In genomic region chr22:44214187-44214586, GRCh38 we compare ENCODE assay signal across 23 cellular contexts. TPM values are rescaled to one million over a fixed set of nuclear protein-coding genes. Genes with fewer than 3 reads are reported as not detected.
DNase-seq lines count a peak whose midpoint lies in the region; ATAC-seq, FAIRE-seq and TF ChIP-seq lines count a peak whose summit lies in the region.
"Had no signal": no experiment of that assay in that cellular context is flagged by ENCODE, and none has a peak within 500 bp of the region (broad histone marks: within the 10 kb centered on the region; RNA-seq: fewer than 3 reads in every experiment).

No MANE protein-coding gene starts in this region.

- TF ChIP-seq CTCF in GM10248 (IDR thresholded peaks at IDR 0.05; ENCODE audit: control extremely low read depth, extremely low read depth, low read depth, missing control alignments) (no peak), bronchial epithelial cell (IDR thresholded peaks at IDR 0.05; ENCODE audit: insufficient read depth, low read length, severe bottlenecking) (no peak), type B pancreatic cell (conservative IDR thresholded peaks at IDR 0.05) (no peak), mammary epithelial cell (conservative IDR thresholded peaks at IDR 0.05 in 1 of 2, IDR thresholded peaks at IDR 0.05 in 1 of 2; ENCODE audit: extremely low read depth in 1 of 2, insufficient read depth in 1 of 2, low read depth in 1 of 2, low read length in 2 of 2) (no peak)

- peak; percentile 60 for FAIRE-seq in bronchial epithelial cell (lab: Jason Lieb, UNC)
- FAIRE-seq: A549, GM18507, HepG2 had no signal

- POLR2A ChIA-PET in GM10248 (lab: Yijun Ruan, JAX) = no interaction called here

- H3K4me1 Mint-ChIP-seq in type B pancreatic cell (ENCODE audit: unreplicated experiment) = peaks cover 11% of the 10 kb centered on the region

- H4K20me1 ChIP-seq in mammary epithelial cell (ENCODE audit: insufficient read depth, low read length) = no peaks in the 10 kb centered on the region
- H4K20me1 ChIP-seq: BLaER1 had no signal

- in situ Hi-C loops in mammary epithelial cell (cut with MboI; ENCODE audit: low sequenced_read_pairs in 2 of 2) = no loop called here

- no peak for ATAC-seq in GM19452 (IDR thresholded peaks at IDR 0.05; ENCODE audit: unreplicated experiment)
- ATAC-seq: A549, HepG2 had no signal

- BruUV-seq in mammary epithelial cell (replicated peaks; lab: Mats Ljungman, UMichigan) = no TSS peak

- no peak overlapping the region for H3K4me3 ChIP-seq in bronchial epithelial cell (ENCODE audit: low read depth, low read length)
- H3K4me3 ChIP-seq in mammary epithelial cell (replicated peaks in 1 of 3; ENCODE audit: insufficient read depth in 1 of 3, low read depth in 2 of 3, low read length in 3 of 3) = no peak overlapping the region
- H3K4me3 ChIP-seq: A549, BLaER1 had no signal

- H3K27ac Mint-ChIP-seq in type B pancreatic cell = no peak overlapping the region
- H3K27ac Mint-ChIP-seq: CD14-positive monocyte; CD4-positive, alpha-beta memory T cell; H9; IgD-negative memory B cell had no signal

- peaks cover 10% of the 10 kb centered on the region for H3K9me3 Mint-ChIP-seq in type B pancreatic cell

- H3K36me3 Mint-ChIP-seq in type B pancreatic cell = no peaks in the 10 kb centered on the region
- H3K36me3 Mint-ChIP-seq: IgD-negative memory B cell had no signal

- no peak overlapping the region for H2AFZ ChIP-seq in mammary epithelial cell (ENCODE audit: low read depth, low read length)

- H3K4me1 ChIP-seq in mammary epithelial cell (ENCODE audit: insufficient read depth, low read length) = no peaks in the 10 kb centered on the region
- H3K4me1 ChIP-seq: A549, BLaER1 had no signal

- CTCF ChIA-PET in GM10248 (lab: Yijun Ruan, JAX) = interaction anchor here (0.7 to 1.0 kb wide), 2 partner anchors 9 to 12 kb away, joined by 3 read pairs; no protein-coding TSS in a partner anchor
- CTCF ChIA-PET in mammary epithelial cell (lab: Charles Lee; ENCODE audit: low non-redundant PET) = no interaction called here

- H3K9me3 ChIP-seq in mammary epithelial cell (replicated peaks; ENCODE audit: insufficient read depth, low read length) = no peaks in the 10 kb centered on the region

- H3K27me3 Mint-ChIP-seq in type B pancreatic cell = peaks cover 13% of the 10 kb centered on the region
- H3K27me3 Mint-ChIP-seq: CD4-positive, alpha-beta memory T cell; IgD-negative memory B cell had no signal

- H3K79me2 ChIP-seq in mammary epithelial cell (ENCODE audit: insufficient read depth, low read length) = no peaks in the 10 kb centered on the region

- intact Hi-C loops in mammary epithelial cell (cut with micrococcal nuclease) = no loop called here

- H3K9ac ChIP-seq in mammary epithelial cell (ENCODE audit: insufficient read depth, low read length) = no peak overlapping the region
- H3K9ac ChIP-seq: BLaER1 had no signal

- H3K27ac ChIP-seq in mammary epithelial cell (ENCODE audit: insufficient read depth, low read depth, low read length) = no peak overlapping the region
- H3K27ac ChIP-seq: A549, BLaER1 had no signal

- 84% methylated on average over 3 of the region's 3 CpGs for WGBS in mammary epithelial cell (ENCODE audit: low coverage, missing lambda C conversion rate)

- H3K36me3 ChIP-seq in bronchial epithelial cell (ENCODE audit: control insufficient read depth, insufficient read depth, low read length) (no peaks in the 10 kb centered on the region), mammary epithelial cell (ENCODE audit: insufficient read depth, low read length) (no peaks in the 10 kb centered on the region)
- H3K36me3 ChIP-seq: BLaER1 had no signal

- H3K27me3 ChIP-seq in bronchial epithelial cell (ENCODE audit: control insufficient read depth, insufficient read depth, low read length) (no peaks in the 10 kb centered on the region), mammary epithelial cell (ENCODE audit: insufficient read depth, low read length) (peaks cover 9% of the 10 kb centered on the region)
- H3K27me3 ChIP-seq: BLaER1 had no signal

- DNase-seq in GM10248 (ENCODE audit: extremely low spot score) = peak; percentile 5
- DNase-seq in bronchial epithelial cell (ENCODE audit: low read depth) = no peak
- DNase-seq in mesenteric fat pad (ENCODE audit: low spot score) = peak; percentile 59
- DNase-seq in type B pancreatic cell (ENCODE audit: extremely low spot score, unreplicated experiment) = peak; percentile 51
- no peak for DNase-seq in mammary epithelial cell
- no peak for DNase-seq in epidermal melanocyte (ENCODE audit: insufficient read length, low spot score)
- DNase-seq: Calu3; CD4-positive, alpha-beta memory T cell; DMS 273 treated with DMSO at 0.1 percent for 48 hours; DMS53; DND-41; EL; GOT3; H9; KBM-7 had no signal

- H3K4me3 Mint-ChIP-seq in type B pancreatic cell = no peak overlapping the region
- H3K4me3 Mint-ChIP-seq: CD14-positive monocyte; CD4-positive, alpha-beta memory T cell; H9; IgD-negative memory B cell had no signal

- dilution Hi-C loops in mammary epithelial cell (cut with HindIII; ENCODE audit: low sequenced_read_pairs) = loop anchor here (10.0 kb wide), 1 partner anchor 71 kb away; no protein-coding TSS in a partner anchor

- no peak overlapping the region for H3K4me2 ChIP-seq in mammary epithelial cell (ENCODE audit: insufficient read depth, low read depth, low read length)
- H3K4me2 ChIP-seq: A549, BLaER1 had no signal

RNA-seq across cellular contexts. Expression of gene PARVG, which starts 33.5 kb away (rescaled TPM):
- total RNA-seq in bronchial epithelial cell = not detected in 2 replicates
- 23.0 TPM for total RNA-seq in mesenteric fat pad
- 0.19 and 0.21 TPM in 2 replicates for total RNA-seq in type B pancreatic cell (ENCODE audit: low replicate concordance)
- total RNA-seq in mammary epithelial cell = not detected
- polyA plus RNA-seq in mammary epithelial cell = not detected
- polyA minus RNA-seq in mammary epithelial cell = not detected
- total RNA-seq: Calu3, G401, HepG2 had no signal
- polyA plus RNA-seq: A549, HepG2 had no signal

Comparison
In these comparisons a context has a peak if more than half of its experiments do, and no peak if none do; other contexts are left out.
1. DNase-seq: peak in GM10248 (single experiment), mesenteric fat pad (single experiment) and type B pancreatic cell (single experiment); none in bronchial epithelial cell (single experiment), mammary epithelial cell (single experiment) and epidermal melanocyte (single experiment).
2. RNA of gene PARVG, which starts 33.5 kb away (total RNA-seq): 23.0 TPM in mesenteric fat pad (single experiment); 0.19 to 0.21 TPM in type B pancreatic cell, not detected in bronchial epithelial cell and not detected in mammary epithelial cell; every median in the first group is over 10 times any median in the second.